21 cellular contexts compared by ENCODE assay signal in genomic region chr14:69451941-69452340, GRCh38. TPM values are rescaled to one million over a fixed set of nuclear protein-coding genes. Genes with fewer than 3 reads are reported as not detected.
A peak's percentile ranks its signal among the peaks of the same experiment; 100 is the strongest.
DNase-seq lines count a peak whose midpoint lies in the region; ATAC-seq and TF ChIP-seq lines count a peak whose summit lies in the region.
"Had no signal": no experiment of that assay in that cellular context is flagged by ENCODE, and none has a peak within 500 bp of the region (broad histone marks: within the 10 kb centered on the region; RNA-seq: fewer than 3 reads in every experiment).

No MANE protein-coding gene starts in this region.

- no peak for ATAC-seq in activated naive CD8-positive, alpha-beta T cell treated with anti-CD3 and anti-CD28 coated beads, Interleukin-2, amount 50 U/mL, for 24 hours
- no peak for ATAC-seq in PC-3
- ATAC-seq: HCT116, HepG2 had no signal

- no peaks in the 10 kb centered on the region for H3K4me1 Mint-ChIP-seq in activated naive CD8-positive, alpha-beta T cell treated with anti-CD3 and anti-CD28 coated beads, Interleukin-2, amount 50 U/mL, for 24 hours
- H3K4me1 Mint-ChIP-seq in activated naive CD8-positive, alpha-beta T cell treated with anti-CD3 and anti-CD28 coated beads for 36 hours = no peaks in the 10 kb centered on the region
- no peaks in the 10 kb centered on the region for H3K4me1 Mint-ChIP-seq in activated CD4-positive, alpha-beta T cell treated with anti-CD3 and anti-CD28 coated beads, Interleukin-2, amount 10 ng/mL, durations not matched to agents 7 days and 5 days

- H3K27ac Mint-ChIP-seq in activated naive CD8-positive, alpha-beta T cell treated with anti-CD3 and anti-CD28 coated beads, Interleukin-2, amount 50 U/mL, for 24 hours = peak overlapping the region; percentile 36
- H3K27ac Mint-ChIP-seq in activated naive CD8-positive, alpha-beta T cell treated with anti-CD3 and anti-CD28 coated beads for 36 hours = no peak overlapping the region
- H3K27ac Mint-ChIP-seq in activated CD4-positive, alpha-beta T cell treated with anti-CD3 and anti-CD28 coated beads, Interleukin-2, amount 10 ng/mL, durations not matched to agents 7 days and 5 days = no peak overlapping the region
- H3K27ac Mint-ChIP-seq: CD4-positive, alpha-beta T cell; HFFc6 had no signal

- POLR2A ChIA-PET in PC-3 (lab: Charles Lee; ENCODE audit: unreplicated experiment) (no interaction called here), A673 (lab: Charles Lee; ENCODE audit: low non-redundant PET) (no interaction called here)
- POLR2A ChIA-PET in activated CD4-positive, alpha-beta T cell treated with anti-CD3 and anti-CD28 coated beads, Interleukin-2, amount 10 ng/mL, durations not matched to agents 7 days and 5 days (lab: Charles Lee) = no interaction called here

- H2AFZ ChIP-seq in PC-3 (ENCODE audit: low read length) = no peak overlapping the region

- H3K27me3 ChIP-seq in PC-3 (ENCODE audit: low read length) = no peaks in the 10 kb centered on the region
- H3K27me3 ChIP-seq in A673 (replicated peaks; ENCODE audit: insufficient read depth, low read depth, low read length, poor library complexity) = no peaks in the 10 kb centered on the region
- H3K27me3 ChIP-seq: BE2C had no signal

- H4K20me1 ChIP-seq in PC-3 (ENCODE audit: low read length) = peaks cover 4% of the 10 kb centered on the region; the same call in 1 of the 2 replicates

- H3K4me1 ChIP-seq in PC-3 (ENCODE audit: insufficient read depth, low read length) (no peaks in the 10 kb centered on the region), A673 (ENCODE audit: insufficient read depth, low read length, poor library complexity, severe bottlenecking) (no peaks in the 10 kb centered on the region)
- H3K4me1 ChIP-seq: BE2C had no signal

- H3K79me2 ChIP-seq in PC-3 (ENCODE audit: low read length) = no peaks in the 10 kb centered on the region

- H3K27ac ChIP-seq in PC-3 (ENCODE audit: low read length) (no peak overlapping the region), A673 (ENCODE audit: low read depth, low read length, poor library complexity, severe bottlenecking) (no peak overlapping the region)
- H3K27ac ChIP-seq: HL-60 had no signal

- H3K9me3 ChIP-seq in PC-3 (ENCODE audit: low read length) = no peaks in the 10 kb centered on the region
- H3K9me3 ChIP-seq in A673 (ENCODE audit: low read depth, low read length, poor library complexity, severe bottlenecking) = no peaks in the 10 kb centered on the region
- H3K9me3 ChIP-seq: BE2C had no signal

- intact Hi-C loops in PC-3 (cut with micrococcal nuclease) = no loop called here
- intact Hi-C loops in A673 (cut with micrococcal nuclease; ENCODE audit: unreplicated experiment) = no loop called here

- no peak overlapping the region for H3K4me3 Mint-ChIP-seq in activated naive CD8-positive, alpha-beta T cell treated with anti-CD3 and anti-CD28 coated beads, Interleukin-2, amount 50 U/mL, for 24 hours
- no peak overlapping the region for H3K4me3 Mint-ChIP-seq in activated naive CD8-positive, alpha-beta T cell treated with anti-CD3 and anti-CD28 coated beads for 36 hours
- H3K4me3 Mint-ChIP-seq in activated CD4-positive, alpha-beta T cell treated with anti-CD3 and anti-CD28 coated beads, Interleukin-2, amount 10 ng/mL, durations not matched to agents 7 days and 5 days = no peak overlapping the region
- H3K4me3 Mint-ChIP-seq: CD4-positive, alpha-beta T cell; HFFc6; IgD-negative memory B cell had no signal

- peaks cover 24% of the 10 kb centered on the region for H3K36me3 ChIP-seq in PC-3 (ENCODE audit: low read depth, low read length)
- H3K36me3 ChIP-seq in A673 (ENCODE audit: insufficient read depth, low read length, poor library complexity, severe bottlenecking) = peaks cover 14% of the 10 kb centered on the region

- no peak overlapping the region for H3K4me2 ChIP-seq in PC-3 (ENCODE audit: low read length)

- no peaks in the 10 kb centered on the region for H3K27me3 Mint-ChIP-seq in activated naive CD8-positive, alpha-beta T cell treated with anti-CD3 and anti-CD28 coated beads, Interleukin-2, amount 50 U/mL, for 24 hours
- no peaks in the 10 kb centered on the region for H3K27me3 Mint-ChIP-seq in activated naive CD8-positive, alpha-beta T cell treated with anti-CD3 and anti-CD28 coated beads for 36 hours
- H3K27me3 Mint-ChIP-seq in activated CD4-positive, alpha-beta T cell treated with anti-CD3 and anti-CD28 coated beads, Interleukin-2, amount 10 ng/mL, durations not matched to agents 7 days and 5 days = no peaks in the 10 kb centered on the region
- H3K27me3 Mint-ChIP-seq: CD4-positive, alpha-beta T cell; IgD-negative memory B cell had no signal

- CTCF ChIA-PET in PC-3 (lab: Charles Lee) (no interaction called here), A673 (lab: Charles Lee) (interaction anchor here (0.6 kb wide), 1 partner anchor 8 kb away, joined by 3 read pairs; no protein-coding TSS in a partner anchor)
- CTCF ChIA-PET in activated CD4-positive, alpha-beta T cell treated with anti-CD3 and anti-CD28 coated beads, Interleukin-2, amount 10 ng/mL, durations not matched to agents 7 days and 5 days (lab: Charles Lee) = no interaction called here

- H3K9ac ChIP-seq in PC-3 (ENCODE audit: low read length) = no peak overlapping the region

- no peak for DNase-seq in activated naive CD8-positive, alpha-beta T cell treated with anti-CD3 and anti-CD28 coated beads, Interleukin-2, amount 50 U/mL, for 24 hours
- DNase-seq in activated naive CD8-positive, alpha-beta T cell treated with anti-CD3 and anti-CD28 coated beads for 36 hours = no peak
- DNase-seq in PC-3 (peak; percentile 17), epithelial cell of esophagus (ENCODE audit: low read depth) (peak; percentile 21), A673 (ENCODE audit: low spot score) (no peak), inferior parietal cortex (ENCODE audit: extremely low spot score) (no peak)
- no peak for DNase-seq in activated CD4-positive, alpha-beta T cell treated with anti-CD3 and anti-CD28 coated beads, Interleukin-2, amount 10 ng/mL, durations not matched to agents 7 days and 5 days
- no peak for DNase-seq in stimulated activated CD4-positive, alpha-beta T cell treated with anti-CD3 and anti-CD28 coated beads, Interleukin-1b, Interleukin-23, amount 100 ng/mL, for 48 hours
- DNase-seq: 8988T; BE2C; C1 segment of cervical spinal cord; CD4-positive, alpha-beta T cell; DMS79 treated with DMSO at 0.1 percent for 48 hours; GF-D8; GOT3; H7; HFFc6 had no signal

- H3K36me3 Mint-ChIP-seq in activated naive CD8-positive, alpha-beta T cell treated with anti-CD3 and anti-CD28 coated beads, Interleukin-2, amount 50 U/mL, for 24 hours (ENCODE audit: low read depth) = peaks cover 17% of the 10 kb centered on the region
- peaks cover 4% of the 10 kb centered on the region for H3K36me3 Mint-ChIP-seq in activated naive CD8-positive, alpha-beta T cell treated with anti-CD3 and anti-CD28 coated beads for 36 hours
- H3K36me3 Mint-ChIP-seq in activated CD4-positive, alpha-beta T cell treated with anti-CD3 and anti-CD28 coated beads, Interleukin-2, amount 10 ng/mL, durations not matched to agents 7 days and 5 days (ENCODE audit: low read depth) = peaks cover 12% of the 10 kb centered on the region

- H3K4me3 ChIP-seq in PC-3 (ENCODE audit: low read length) (no peak overlapping the region), epithelial cell of esophagus (ENCODE audit: low read length) (no peak overlapping the region), A673 (ENCODE audit: low read depth, low read length, poor library complexity, severe bottlenecking) (no peak overlapping the region)

- no peak for TF ChIP-seq CTCF in PC-3 (conservative IDR thresholded peaks at IDR 0.05; ENCODE audit: low read depth, low read length)
- TF ChIP-seq CTCF in epithelial cell of esophagus (IDR thresholded peaks at IDR 0.05; ENCODE audit: insufficient read depth, low read depth, low read length, missing control alignments) = no peak
- TF ChIP-seq CTCF in A673 (conservative IDR thresholded peaks at IDR 0.05; ENCODE audit: low read depth, low read length) = no peak

- no peaks in the 10 kb centered on the region for H3K9me2 ChIP-seq in PC-3 (replicated peaks; ENCODE audit: low read length)

- BruUV-seq in PC-3 (replicated peaks; lab: Mats Ljungman, UMichigan) = no TSS peak
- no TSS peak for BruUV-seq in A673 (replicated peaks; lab: Mats Ljungman, UMichigan)

- H3F3A ChIP-seq in PC-3 (ENCODE audit: low read length, unreplicated experiment) = no peaks in the 10 kb centered on the region

- H3K9me3 Mint-ChIP-seq in activated naive CD8-positive, alpha-beta T cell treated with anti-CD3 and anti-CD28 coated beads, Interleukin-2, amount 50 U/mL, for 24 hours = no peaks in the 10 kb centered on the region
- no peaks in the 10 kb centered on the region for H3K9me3 Mint-ChIP-seq in activated naive CD8-positive, alpha-beta T cell treated with anti-CD3 and anti-CD28 coated beads for 36 hours
- H3K9me3 Mint-ChIP-seq in activated CD4-positive, alpha-beta T cell treated with anti-CD3 and anti-CD28 coated beads, Interleukin-2, amount 10 ng/mL, durations not matched to agents 7 days and 5 days = no peaks in the 10 kb centered on the region
- H3K9me3 Mint-ChIP-seq: CD4-positive, alpha-beta T cell; HFFc6; IgD-negative memory B cell had no signal

RNA-seq across cellular contexts. Expression of gene PLEKHD1, which starts 32.6 kb away (rescaled TPM):
- under 1 TPM in 1 of 2 experiments, not detected in 1; 0.04 TPM for total RNA-seq in activated naive CD8-positive, alpha-beta T cell treated with anti-CD3 and anti-CD28 coated beads for 36 hours
- total RNA-seq in PC-3 (2014; rRNA removed) (0.15 and 0.35 TPM in 2 replicates), A673 (2021) (0.37 and 0.87 TPM in 2 replicates)
- total RNA-seq in activated CD4-positive, alpha-beta T cell treated with anti-CD3 and anti-CD28 coated beads, Interleukin-2, amount 10 ng/mL, durations not matched to agents 7 days and 5 days = under 1 TPM; 0.15 to 0.19 TPM
- total RNA-seq: HepG2 had no signal

RNA-seq across cellular contexts. Expression of gene SLC39A9, which starts 53.4 kb away (rescaled TPM):
- total RNA-seq in activated naive CD8-positive, alpha-beta T cell treated with anti-CD3 and anti-CD28 coated beads for 36 hours = 10 to 100 TPM; 47.9 to 48.2 TPM
- total RNA-seq in PC-3 (2014; rRNA removed) (74.9 and 80.8 TPM in 2 replicates), A673 (2021) (59.2 and 60.8 TPM in 2 replicates)
- 10 to 100 TPM; 43.7 to 50.4 TPM for total RNA-seq in activated CD4-positive, alpha-beta T cell treated with anti-CD3 and anti-CD28 coated beads, Interleukin-2, amount 10 ng/mL, durations not matched to agents 7 days and 5 days

RNA-seq across cellular contexts. Expression of gene ERH, which starts 53.8 kb away (rescaled TPM):
- 100 to 1,000 TPM; 392 to 403 TPM for total RNA-seq in activated naive CD8-positive, alpha-beta T cell treated with anti-CD3 and anti-CD28 coated beads for 36 hours
- total RNA-seq in PC-3 (2014; rRNA removed) (128 and 132 TPM in 2 replicates), A673 (2021) (452 and 472 TPM in 2 replicates)
- total RNA-seq in activated CD4-positive, alpha-beta T cell treated with anti-CD3 and anti-CD28 coated beads, Interleukin-2, amount 10 ng/mL, durations not matched to agents 7 days and 5 days = 100 to 1,000 TPM; 278 to 334 TPM

Comparison
In these comparisons a context has a peak if more than half of its experiments do, and no peak if none do; other contexts are left out.
1. DNase-seq: peak in PC-3 (single experiment) and epithelial cell of esophagus (single experiment); none in activated naive CD8-positive, alpha-beta T cell treated with anti-CD3 and anti-CD28 coated beads, Interleukin-2, amount 50 U/mL, for 24 hours (single experiment), activated naive CD8-positive, alpha-beta T cell treated with anti-CD3 and anti-CD28 coated beads for 36 hours (single experiment), A673 (single experiment), activated CD4-positive, alpha-beta T cell treated with anti-CD3 and anti-CD28 coated beads, Interleukin-2, amount 10 ng/mL, durations not matched to agents 7 days and 5 days (single experiment), stimulated activated CD4-positive, alpha-beta T cell treated with anti-CD3 and anti-CD28 coated beads, Interleukin-1b, Interleukin-23, amount 100 ng/mL, for 48 hours (single experiment) and inferior parietal cortex (single experiment).